Comparison of ENCODE assay signal across 18 cellular contexts in genomic region chr2:180358458-180358857, GRCh38.
"Had no signal": no experiment of that assay in that cellular context is flagged by ENCODE, and none has a peak within 500 bp of the region (broad histone marks: within the 10 kb centered on the region; RNA-seq: fewer than 3 reads in every experiment).

No MANE protein-coding gene starts in this region.

- H3K27ac ChIP-seq: coronary artery, esophagus muscularis mucosa, tibial artery had no signal

- H3K4me3 ChIP-seq: coronary artery, esophagus muscularis mucosa, mucosa of descending colon, tibial artery had no signal

- H3K36me3 ChIP-seq: esophagus muscularis mucosa, tibial artery had no signal

- H3K9me3 ChIP-seq: esophagus muscularis mucosa, mucosa of descending colon, tibial artery had no signal

- H3K27me3 ChIP-seq: esophagus muscularis mucosa, tibial artery had no signal

- DNase-seq: activated CD4-positive, alpha-beta memory T cell treated with anti-CD3 and anti-CD28 coated beads, Interleukin-2, amount 10 ng/mL, durations not matched to agents 7 days and 5 days; activated CD4-positive, alpha-beta T cell treated with anti-CD3 and anti-CD28 coated beads for 48 hours; activated CD4-positive, CD25-positive, alpha-beta regulatory T cell; activated CD8-positive, alpha-beta memory T cell treated with anti-CD3 and anti-CD28 coated beads, Interleukin-2, amount 10 ng/mL, durations not matched to agents 7 days and 5 days; activated naive CD4-positive, alpha-beta T cell treated with Interleukin-2 at 50 U/mL for 16 hours; activated naive CD8-positive, alpha-beta T cell treated with anti-CD3 and anti-CD28 coated beads, Interleukin-2, amount 10 ng/mL, durations not matched to agents 7 days and 5 days; activated T-cell treated with anti-CD3 and anti-CD28 coated beads, Interleukin-2, amount 50 U/mL, for 1 hour; mesenchymal stem cell; mucosa of descending colon; naive B cell; stimulated activated CD8-positive, alpha-beta memory T cell treated with anti-CD3 and anti-CD28 coated beads, Interleukin-4, amount 100 ng/mL, for 48 hours; stimulated activated naive CD8-positive, alpha-beta T cell treated with anti-CD3 and anti-CD28 coated beads, Interleukin-15, Interleukin-2, amounts not matched to agents 100 U/mL and 50 U/mL, for 24 hours; substantia nigra; T-helper 9 cell; tibial artery had no signal

- H3K4me1 ChIP-seq: esophagus muscularis mucosa, tibial artery had no signal

- ATAC-seq: activated CD8-positive, alpha-beta memory T cell treated with anti-CD3 and anti-CD28 coated beads, Interleukin-2, amount 10 ng/mL, durations not matched to agents 7 days and 5 days; activated T-helper 17 cell treated with anti-CD3 and anti-CD28 coated beads, Interleukin-2, amount 50 U/mL, for 72 hours; mucosa of descending colon; stimulated activated naive CD8-positive, alpha-beta T cell treated with anti-CD3 and anti-CD28 coated beads, Interleukin-15, Interleukin-2, amounts not matched to agents 100 U/mL and 50 U/mL, for 24 hours had no signal
